9 cellular contexts compared by ENCODE assay signal in the genomic region with DNA sequence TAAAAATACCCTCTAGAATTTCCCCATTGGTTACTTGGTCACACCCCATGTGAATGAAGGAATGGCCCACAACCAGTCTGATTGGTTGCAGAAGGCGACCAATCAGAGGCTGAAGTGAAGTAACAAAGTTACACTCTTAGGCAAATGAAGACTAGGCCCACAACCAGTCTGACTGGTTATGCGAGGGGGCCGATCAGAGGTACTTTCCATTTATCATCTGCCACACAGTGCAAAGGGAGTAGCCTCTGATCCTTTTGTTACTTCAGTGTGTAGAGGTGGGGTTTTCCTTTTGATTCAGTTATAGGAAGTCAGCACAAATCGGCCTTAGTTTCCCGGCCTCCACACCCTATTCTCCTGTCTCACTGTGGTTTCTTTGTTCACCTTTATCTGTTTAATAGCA.
DNase-seq lines count a peak whose midpoint lies in the region; ATAC-seq and TF ChIP-seq lines count a peak whose summit lies in the region.
"Had no signal": no experiment of that assay in that cellular context is flagged by ENCODE, and none has a peak within 500 bp of the region (broad histone marks: within the 10 kb centered on the region; RNA-seq: fewer than 3 reads in every experiment).

No MANE protein-coding gene starts in this region.

- no peaks in the 10 kb centered on the region for H3K4me1 ChIP-seq in iPS DF 6.9 (ENCODE audit: control insufficient read depth, insufficient read depth, low read length)
- H3K4me1 ChIP-seq in transverse colon = peaks cover 0 to 28% (median 5%) of the 10 kb centered on the region in 4 donors

- intact Hi-C loops in transverse colon (cut with DNase I; ENCODE audit: low total_unique reads) = no loop called here

- H3K4me3 Mint-ChIP-seq in activated CD8-positive, alpha-beta memory T cell treated with anti-CD3 and anti-CD28 coated beads, Interleukin-2, amount 10 ng/mL, durations not matched to agents 7 days and 5 days = no peak overlapping the region
- H3K4me3 Mint-ChIP-seq in T-helper 1 cell treated with Interleukin-12 subunit alpha and Interleukin-12 subunit beta and Interleukin-4 antibody, amounts not matched to agents 30 μg/mL and 1 μg/mL, for 36 hours = peak overlapping the region; percentile 40

- TF ChIP-seq POLR2A in transverse colon (IDR thresholded peaks at IDR 0.05) = no peak

- H3K36me3 ChIP-seq in iPS DF 6.9 (ENCODE audit: control insufficient read depth, insufficient read depth, low read length) (no peaks in the 10 kb centered on the region), transverse colon (no peaks in the 10 kb centered on the region)
- H3K36me3 ChIP-seq: BLaER1 treated with 17β-estradiol and CSF1 and Interleukin-3, amounts not matched to agents 10 nM and 100 nM had no signal

- TF ChIP-seq CTCF in transverse colon (IDR thresholded peaks at IDR 0.05) = no peak

- H3K27ac Mint-ChIP-seq in activated CD8-positive, alpha-beta memory T cell treated with anti-CD3 and anti-CD28 coated beads, Interleukin-2, amount 10 ng/mL, durations not matched to agents 7 days and 5 days = no peak overlapping the region
- peak overlapping the region; percentile 78 for H3K27ac Mint-ChIP-seq in T-helper 1 cell treated with Interleukin-12 subunit alpha and Interleukin-12 subunit beta and Interleukin-4 antibody, amounts not matched to agents 30 μg/mL and 1 μg/mL, for 36 hours

- peak; percentile 50 for DNase-seq in activated CD8-positive, alpha-beta memory T cell treated with anti-CD3 and anti-CD28 coated beads, Interleukin-2, amount 10 ng/mL, durations not matched to agents 7 days and 5 days
- DNase-seq in activated CD8-positive, alpha-beta memory T cell treated with anti-CD3 and anti-CD28 coated beads, Interleukin-2, amount 50 U/mL, for 4 hours = no peak
- peak; percentile 45 for DNase-seq in iPS DF 6.9 (ENCODE audit: low read depth, low spot score)
- DNase-seq in transverse colon = peak; percentile 84
- DNase-seq in AG08395 (ENCODE audit: low spot score) = no peak
- DNase-seq in GM03348 (ENCODE audit: low spot score) = no peak

- H3K4me1 Mint-ChIP-seq in activated CD8-positive, alpha-beta memory T cell treated with anti-CD3 and anti-CD28 coated beads, Interleukin-2, amount 10 ng/mL, durations not matched to agents 7 days and 5 days = peaks cover 29% of the 10 kb centered on the region
- H3K4me1 Mint-ChIP-seq in T-helper 1 cell treated with Interleukin-12 subunit alpha and Interleukin-12 subunit beta and Interleukin-4 antibody, amounts not matched to agents 30 μg/mL and 1 μg/mL, for 36 hours (ENCODE audit: low read depth) = peaks cover 43% of the 10 kb centered on the region

- peak; percentile 74 for TF ChIP-seq EP300 in transverse colon (IDR thresholded peaks at IDR 0.05; ENCODE audit: low read depth)

- H3K27me3 Mint-ChIP-seq in activated CD8-positive, alpha-beta memory T cell treated with anti-CD3 and anti-CD28 coated beads, Interleukin-2, amount 10 ng/mL, durations not matched to agents 7 days and 5 days = no peaks in the 10 kb centered on the region
- H3K27me3 Mint-ChIP-seq in T-helper 1 cell treated with Interleukin-12 subunit alpha and Interleukin-12 subunit beta and Interleukin-4 antibody, amounts not matched to agents 30 μg/mL and 1 μg/mL, for 36 hours (ENCODE audit: low read depth) = no peaks in the 10 kb centered on the region

- H3K27ac ChIP-seq in iPS DF 6.9 (ENCODE audit: low read length) (no peak overlapping the region), transverse colon (peak overlapping the region; percentile 58 to 76 (median 68))

- H3K9me3 ChIP-seq in iPS DF 6.9 (ENCODE audit: control insufficient read depth, insufficient read depth, low read length) (no peaks in the 10 kb centered on the region), transverse colon (no peaks in the 10 kb centered on the region)

- H3K27me3 ChIP-seq in iPS DF 6.9 (ENCODE audit: control insufficient read depth, insufficient read depth, low read length) (no peaks in the 10 kb centered on the region), transverse colon (no peaks in the 10 kb centered on the region)
- H3K27me3 ChIP-seq: BLaER1 treated with 17β-estradiol and CSF1 and Interleukin-3, amounts not matched to agents 10 nM and 100 nM had no signal

- in situ Hi-C loops in transverse colon (cut with MboI; ENCODE audit: low pct_ligation_motif_present in 1 of 4, low pct_unique_long_range_greater_than_20kb in 1 of 4, low sequenced_read_pairs in 3 of 4) = no loop called here

- ATAC-seq in activated CD8-positive, alpha-beta memory T cell treated with anti-CD3 and anti-CD28 coated beads, Interleukin-2, amount 10 ng/mL, durations not matched to agents 7 days and 5 days = peak; percentile 64
- peak; percentile 89 for ATAC-seq in HG02981 (IDR thresholded peaks at IDR 0.05; ENCODE audit: unreplicated experiment)

- H3K4me3 ChIP-seq in iPS DF 6.9 (ENCODE audit: low read length) = no peak overlapping the region
- H3K4me3 ChIP-seq in transverse colon = no peak overlapping the region
- H3K4me3 ChIP-seq: BLaER1 treated with 17β-estradiol and CSF1 and Interleukin-3, amounts not matched to agents 10 nM and 100 nM had no signal

- CTCF ChIA-PET in activated CD8-positive, alpha-beta memory T cell treated with anti-CD3 and anti-CD28 coated beads, Interleukin-2, amount 10 ng/mL, durations not matched to agents 7 days and 5 days (lab: Charles Lee) = no interaction called here

- H3K9me3 Mint-ChIP-seq in activated CD8-positive, alpha-beta memory T cell treated with anti-CD3 and anti-CD28 coated beads, Interleukin-2, amount 10 ng/mL, durations not matched to agents 7 days and 5 days (ENCODE audit: low read depth) = no peaks in the 10 kb centered on the region
- H3K9me3 Mint-ChIP-seq in T-helper 1 cell treated with Interleukin-12 subunit alpha and Interleukin-12 subunit beta and Interleukin-4 antibody, amounts not matched to agents 30 μg/mL and 1 μg/mL, for 36 hours = no peaks in the 10 kb centered on the region

- peaks cover 6% of the 10 kb centered on the region for H3K36me3 Mint-ChIP-seq in activated CD8-positive, alpha-beta memory T cell treated with anti-CD3 and anti-CD28 coated beads, Interleukin-2, amount 10 ng/mL, durations not matched to agents 7 days and 5 days
- H3K36me3 Mint-ChIP-seq in T-helper 1 cell treated with Interleukin-12 subunit alpha and Interleukin-12 subunit beta and Interleukin-4 antibody, amounts not matched to agents 30 μg/mL and 1 μg/mL, for 36 hours (ENCODE audit: low read depth) = peaks cover 2% of the 10 kb centered on the region

- WGBS in iPS DF 6.9 (ENCODE audit: insufficient coverage, insufficient read length) = no CpG with 5 or more reads among the region's 5 CpGs
- WGBS in transverse colon (ENCODE audit: low coverage in 1 of 2), 2 donors = 38 to 54% methylated on average over 4 to 5 of the region's 5 CpGs

Comparison
In these comparisons a context has a peak if more than half of its experiments do, and no peak if none do; other contexts are left out.
1. DNase-seq: peak in activated CD8-positive, alpha-beta memory T cell treated with anti-CD3 and anti-CD28 coated beads, Interleukin-2, amount 10 ng/mL, durations not matched to agents 7 days and 5 days (single experiment), iPS DF 6.9 (single experiment) and transverse colon (single experiment); none in activated CD8-positive, alpha-beta memory T cell treated with anti-CD3 and anti-CD28 coated beads, Interleukin-2, amount 50 U/mL, for 4 hours (single experiment), AG08395 (single experiment) and GM03348 (single experiment).